9 cellular contexts compared by ENCODE assay signal in genomic region chr20:63635431-63636141, GRCh38. TPM values are rescaled to one million over a fixed set of nuclear protein-coding genes. Genes with fewer than 3 reads are reported as not detected.
DNase-seq lines count a peak whose midpoint lies in the region; ATAC-seq and TF ChIP-seq lines count a peak whose summit lies in the region.
"Had no signal": no experiment of that assay in that cellular context is flagged by ENCODE, and none has a peak within 500 bp of the region (broad histone marks: within the 10 kb centered on the region; RNA-seq: fewer than 3 reads in every experiment).

No MANE protein-coding gene starts in this region.

- no peaks in the 10 kb centered on the region for H3K27me3 ChIP-seq in liver (ENCODE audit: control insufficient read depth in 4 of 4, insufficient read depth in 4 of 4, low read length in 3 of 4)
- no peaks in the 10 kb centered on the region for H3K27me3 ChIP-seq in brain microvascular endothelial cell (replicated peaks)

- peak overlapping the region; percentile 8 to 50 for H3K27ac ChIP-seq in liver (ENCODE audit: low read depth in 1 of 2, low read length in 2 of 2)
- H3K27ac ChIP-seq in brain microvascular endothelial cell = no peak overlapping the region

- H3K9ac ChIP-seq in liver (ENCODE audit: low read depth in 1 of 2, low read length in 2 of 2) = no peak overlapping the region

- H3K36me3 Mint-ChIP-seq in IgD-negative memory B cell = peaks cover 2% of the 10 kb centered on the region

- no peak for ATAC-seq in HG03439 (IDR thresholded peaks at IDR 0.05; ENCODE audit: unreplicated experiment)

- peak overlapping the region; percentile 97 to 100 (median 99) for H3K27ac Mint-ChIP-seq in IgD-negative memory B cell
- H3K27ac Mint-ChIP-seq: nephron had no signal

- no peaks in the 10 kb centered on the region for H3K9me3 Mint-ChIP-seq in IgD-negative memory B cell
- H3K9me3 Mint-ChIP-seq: nephron had no signal

- H3K4me3 ChIP-seq in liver (ENCODE audit: low read depth in 1 of 3, low read length in 3 of 3) = no peak overlapping the region
- H3K4me3 ChIP-seq in brain microvascular endothelial cell (ENCODE audit: low read depth, low read length) = no peak overlapping the region

- in situ Hi-C loops in brain microvascular endothelial cell (cut with HindIII; ENCODE audit: low pct_ligation_motif_present, low sequenced_read_pairs) = no loop called here

- peaks cover 32 to 45% (median 32%) of the 10 kb centered on the region in 3 donors for H3K4me1 Mint-ChIP-seq in IgD-negative memory B cell
- H3K4me1 Mint-ChIP-seq: nephron had no signal

- DNase-seq in AML-193 (lab: John Stamatoyannopoulos, UW) (peak; percentile 79 to 85), NCI-H146 treated with DMSO at 0.1 percent for 48 hours (lab: John Stamatoyannopoulos, UW; ENCODE audit: unreplicated experiment) (no peak), cardiac septum (ENCODE audit: low spot score) (no peak), brain microvascular endothelial cell (no peak)
- DNase-seq in activated CD4-positive, alpha-beta T cell treated with anti-CD3 and anti-CD28 coated beads, Interleukin-2, amount 50 U/mL, for 48 hours = peak; percentile 66 to 76

- H3K4me1 ChIP-seq in liver (ENCODE audit: control insufficient read depth in 4 of 4, insufficient read depth in 4 of 4, low read length in 3 of 4) = peaks cover 0 to 2% (median 0%) of the 10 kb centered on the region in 4 donors

- intact Hi-C loops in cardiac septum (cut with DNase I) = no loop called here

- H3K9me3 ChIP-seq in liver (ENCODE audit: control insufficient read depth in 4 of 4, low read length in 3 of 4) = no peaks in the 10 kb centered on the region

- 78% methylated on average over 15 of the region's 15 CpGs for WGBS in liver

- TF ChIP-seq CTCF in liver (IDR thresholded peaks at IDR 0.05; ENCODE audit: low read depth, low read length, missing input control) (no peak), brain microvascular endothelial cell (IDR thresholded peaks at IDR 0.05; ENCODE audit: low read depth, low read length, missing control alignments) (no peak)

- no peak for TF ChIP-seq RAD21 in liver (IDR thresholded peaks at IDR 0.05)

- H3K4me3 Mint-ChIP-seq in IgD-negative memory B cell = peak overlapping the region; percentile 52 to 92 (median 82)
- H3K4me3 Mint-ChIP-seq: nephron had no signal

- no peaks in the 10 kb centered on the region for H3K36me3 ChIP-seq in liver (ENCODE audit: control insufficient read depth in 4 of 4, insufficient read depth in 3 of 4, low read depth in 1 of 4, low read length in 3 of 4)
- H3K36me3 ChIP-seq in brain microvascular endothelial cell (replicated peaks) = no peaks in the 10 kb centered on the region

- no peaks in the 10 kb centered on the region for H3K27me3 Mint-ChIP-seq in IgD-negative memory B cell

TF ChIP-seq in liver, 16 proteins besides CTCF, POLR2A, EP300 and RAD21:
- no peak for TF ChIP-seq ZBTB33 (IDR thresholded peaks at IDR 0.05)
- TF ChIP-seq YY1 (IDR thresholded peaks at IDR 0.05) = no peak
- TF ChIP-seq TAF1 (conservative IDR thresholded peaks at IDR 0.05) = no peak
- TF ChIP-seq RXRA (IDR thresholded peaks at IDR 0.05) = no peak
- no peak for TF ChIP-seq FOXA2 (IDR thresholded peaks at IDR 0.05)
- no peak for TF ChIP-seq ATF3 (IDR thresholded peaks at IDR 0.05)
- TF ChIP-seq NR2F2 (IDR thresholded peaks at IDR 0.05) = no peak
- TF ChIP-seq FOXA1 (IDR thresholded peaks at IDR 0.05) = no peak
- TF ChIP-seq EGR1 (IDR thresholded peaks at IDR 0.05; ENCODE audit: low read depth in 2 of 2) = no peak
- TF ChIP-seq JUND (IDR thresholded peaks at IDR 0.05) = no peak
- TF ChIP-seq REST (IDR thresholded peaks at IDR 0.05) = no peak

RNA-seq across cellular contexts. Expression of gene GMEB2, which starts 8.7 kb away (rescaled TPM):
- 10.6 TPM for polyA plus RNA-seq in IgD-negative memory B cell
- total RNA-seq in liver = 1 to 10 TPM; 6.6 to 8.6 TPM
- 1 to 10 TPM; 1.3 to 4.0 TPM for polyA plus RNA-seq in liver
- 6.8 TPM for total RNA-seq in cardiac septum

RNA-seq across cellular contexts. Expression of gene STMN3, which starts 17.6 kb away (rescaled TPM):
- polyA plus RNA-seq in IgD-negative memory B cell = 2.7 TPM
- total RNA-seq in liver = 1 to 10 TPM in 1 of 2 donors, under 1 TPM in 1; 0.67 to 2.9 TPM
- 1 to 10 TPM in 1 of 2 donors, under 1 TPM in 1; 0.42 to 1.2 TPM for polyA plus RNA-seq in liver
- 8.8 TPM for total RNA-seq in cardiac septum

RNA-seq across cellular contexts. Expression of gene RTEL1, which starts 22.5 kb away (rescaled TPM):
- 2.6 TPM for polyA plus RNA-seq in IgD-negative memory B cell
- 10 to 100 TPM; 10.4 to 16.9 TPM for total RNA-seq in liver
- 1 to 10 TPM; 3.7 to 4.3 TPM for polyA plus RNA-seq in liver
- total RNA-seq in cardiac septum = 10.5 TPM

Comparison
In these comparisons a context has a peak if more than half of its experiments do, and no peak if none do; other contexts are left out.
1. DNase-seq: peak in AML-193 (2 of 2) and activated CD4-positive, alpha-beta T cell treated with anti-CD3 and anti-CD28 coated beads, Interleukin-2, amount 50 U/mL, for 48 hours (2 of 2); none in NCI-H146 treated with DMSO at 0.1 percent for 48 hours (single experiment), cardiac septum (single experiment) and brain microvascular endothelial cell (single experiment).